Comparison of ENCODE assay signal across 10 cellular contexts in genomic region chr2:229270551-229271410, GRCh38. TPM values are rescaled to one million over a fixed set of nuclear protein-coding genes. Genes with fewer than 3 reads are reported as not detected.
DNase-seq lines count a peak whose midpoint lies in the region; ATAC-seq and TF ChIP-seq lines count a peak whose summit lies in the region.
"Had no signal": no experiment of that assay in that cellular context is flagged by ENCODE, and none has a peak within 500 bp of the region (broad histone marks: within the 10 kb centered on the region; RNA-seq: fewer than 3 reads in every experiment).

A gene with protein sequence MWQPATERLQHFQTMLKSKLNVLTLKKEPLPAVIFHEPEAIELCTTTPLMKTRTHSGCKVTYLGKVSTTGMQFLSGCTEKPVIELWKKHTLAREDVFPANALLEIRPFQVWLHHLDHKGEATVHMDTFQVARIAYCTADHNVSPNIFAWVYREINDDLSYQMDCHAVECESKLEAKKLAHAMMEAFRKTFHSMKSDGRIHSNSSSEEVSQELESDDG (minus strand): TSS chr2:229271287. CDS start chr2:229271043, 244 bp downstream.

- no peaks in the 10 kb centered on the region for H3K9me3 Mint-ChIP-seq in T-helper 2 cell treated with Interferon-gamma antibody and Interleukin-4, amounts not matched to agents 5 μg/mL and 100 μg/mL, for 36 hours

- TF ChIP-seq POLR2A in body of pancreas (IDR thresholded peaks at IDR 0.05) (peak; percentile 18 to 63 (median 47)), spleen (IDR thresholded peaks at IDR 0.05) (no peak)

- H3K9me3 ChIP-seq in body of pancreas = no peaks in the 10 kb centered on the region
- no peaks in the 10 kb centered on the region for H3K9me3 ChIP-seq in spleen
- H3K9me3 ChIP-seq: BLaER1 had no signal

- peak; percentile 48 for DNase-seq in NCI-H1436 (lab: John Stamatoyannopoulos, UW)
- no peak for DNase-seq in NCI-H1436 treated with DMSO at 0.1 percent for 48 hours (lab: John Stamatoyannopoulos, UW)
- peak; percentile 23 to 66 (median 40) for DNase-seq in body of pancreas
- DNase-seq in islet precursor cell = peak; percentile 65
- peak; percentile 75 for DNase-seq in spleen
- DNase-seq in T-helper 2 cell treated with Interferon-gamma antibody and Interleukin-4, amounts not matched to agents 5 μg/mL and 100 μg/mL, for 36 hours (ENCODE audit: low spot score) = no peak

- H3K4me1 Mint-ChIP-seq in T-helper 2 cell treated with Interferon-gamma antibody and Interleukin-4, amounts not matched to agents 5 μg/mL and 100 μg/mL, for 36 hours (ENCODE audit: low read depth) = no peaks in the 10 kb centered on the region

- ATAC-seq in body of pancreas (peak; percentile 75), HG02852 (IDR thresholded peaks at IDR 0.05; ENCODE audit: unreplicated experiment) (no peak), GM21723 (IDR thresholded peaks at IDR 0.05; ENCODE audit: unreplicated experiment) (no peak)

- H3K36me3 ChIP-seq in body of pancreas (replicated peaks in 1 of 2; ENCODE audit: insufficient read depth in 1 of 2, low read depth in 2 of 2) (no peaks in the 10 kb centered on the region), spleen (no peaks in the 10 kb centered on the region)
- H3K36me3 ChIP-seq: BLaER1 had no signal

- H3K4me1 ChIP-seq in body of pancreas (peaks cover 38% of the 10 kb centered on the region), spleen (peaks cover 0 to 13% (median 2%) of the 10 kb centered on the region in 6 donors)

- H3K27ac ChIP-seq in body of pancreas (peak within 1 kb of the TSS in 3 of 4 donors; percentile 39 to 56 (median 49)), spleen (peak within 1 kb of the TSS in 4 of 8 donors; percentile 28 to 55 (median 54))
- H3K27ac ChIP-seq: BLaER1 had no signal

- intact Hi-C loops in body of pancreas (cut with DNase I) (no loop called here), spleen (cut with DNase I; ENCODE audit: low total_unique reads) (loop anchor here (5.0 kb wide), 1 partner anchor 133 kb away; no protein-coding TSS in a partner anchor)

- H3K4me3 ChIP-seq in body of pancreas = peak within 1 kb of the TSS; percentile 40 to 65
- H3K4me3 ChIP-seq in spleen = peak within 1 kb of the TSS; percentile 3 to 71 (median 38)
- H3K4me3 ChIP-seq: BLaER1 had no signal

- no peak for TF ChIP-seq CTCF in body of pancreas (IDR thresholded peaks at IDR 0.05)
- no peak for TF ChIP-seq CTCF in spleen (IDR thresholded peaks at IDR 0.05 in 8 of 11, conservative IDR thresholded peaks at IDR 0.05 in 3 of 11)

- H3K27me3 ChIP-seq in body of pancreas (no peaks in the 10 kb centered on the region), spleen (replicated peaks in 1 of 7) (peaks cover 0 to 54% (median 5%) of the 10 kb centered on the region in 7 donors)
- H3K27me3 ChIP-seq: BLaER1 had no signal

- no peak within 1 kb of the TSS for H3K27ac Mint-ChIP-seq in T-helper 2 cell treated with Interferon-gamma antibody and Interleukin-4, amounts not matched to agents 5 μg/mL and 100 μg/mL, for 36 hours

- 1 to 4% methylated on average over 7 to 58 of the region's 68 CpGs for WGBS in body of pancreas, 2 donors
- 6 to 12% (median 7%) methylated on average over 22 to 68 of the region's 68 CpGs for WGBS in spleen, 5 donors

- H3K27me3 Mint-ChIP-seq in T-helper 2 cell treated with Interferon-gamma antibody and Interleukin-4, amounts not matched to agents 5 μg/mL and 100 μg/mL, for 36 hours (ENCODE audit: low read depth) = peaks cover 22% of the 10 kb centered on the region

- no peak within 1 kb of the TSS for H3K4me3 Mint-ChIP-seq in T-helper 2 cell treated with Interferon-gamma antibody and Interleukin-4, amounts not matched to agents 5 μg/mL and 100 μg/mL, for 36 hours

- no peaks in the 10 kb centered on the region for H3K36me3 Mint-ChIP-seq in T-helper 2 cell treated with Interferon-gamma antibody and Interleukin-4, amounts not matched to agents 5 μg/mL and 100 μg/mL, for 36 hours (ENCODE audit: low read depth)

RNA-seq across cellular contexts. Expression of the gene that starts here (rescaled TPM):
- total RNA-seq in body of pancreas (10 to 100 TPM; 13.0 to 13.8 TPM), spleen (10 to 100 TPM; 11.8 to 30.0 (median 17.0) TPM)
- polyA plus RNA-seq in spleen = 1 to 10 TPM; 3.2 to 5.2 (median 4.1) TPM
- total RNA-seq: T-helper 2 cell treated with Interferon-gamma antibody and Interleukin-4, amounts not matched to agents 100 ng/mL and 5 ng/mL, for 36 hours had no signal

Comparison
In these comparisons a context has a peak if more than half of its experiments do, and no peak if none do; other contexts are left out.
1. DNase-seq: peak in NCI-H1436 (single experiment), body of pancreas (4 of 4), islet precursor cell (single experiment) and spleen (single experiment); none in NCI-H1436 treated with DMSO at 0.1 percent for 48 hours (single experiment) and T-helper 2 cell treated with Interferon-gamma antibody and Interleukin-4, amounts not matched to agents 5 μg/mL and 100 μg/mL, for 36 hours (single experiment).
2. POLR2A ChIP-seq: peak in body of pancreas (3 of 3); none in spleen (0 of 3).